In genomic region chr17:4540224-4541040, GRCh38 we compare ENCODE assay signal across 12 cellular contexts. TPM values are rescaled to one million over a fixed set of nuclear protein-coding genes. Genes with fewer than 3 reads are reported as not detected.
A peak's percentile ranks its signal among the peaks of the same experiment; 100 is the strongest.
DNase-seq lines count a peak whose midpoint lies in the region; ATAC-seq, FAIRE-seq and TF ChIP-seq lines count a peak whose summit lies in the region.
"Had no signal": no experiment of that assay in that cellular context is flagged by ENCODE, and none has a peak within 500 bp of the region (broad histone marks: within the 10 kb centered on the region; RNA-seq: fewer than 3 reads in every experiment).

No MANE protein-coding gene starts in this region.

- TF ChIP-seq CTCF in A549 (IDR thresholded peaks at IDR 0.05) (peak; percentile 36), Loucy (conservative IDR thresholded peaks at IDR 0.05; ENCODE audit: low read length) (peak; percentile 44), endodermal cell (conservative IDR thresholded peaks at IDR 0.05) (peak; percentile 65), right lobe of liver (IDR thresholded peaks at IDR 0.05) (peak in 2 of 4 donors; percentile 7 to 25), foreskin fibroblast (IDR thresholded peaks at IDR 0.05; ENCODE audit: low read depth, low read length) (no peak)

- peaks cover 3% of the 10 kb centered on the region for H3K4me1 Mint-ChIP-seq in endodermal cell

- H4K20me1 ChIP-seq in Loucy (ENCODE audit: insufficient read depth, low read length, poor library complexity, severe bottlenecking) = no peaks in the 10 kb centered on the region

- H3F3A ChIP-seq in Loucy (ENCODE audit: low read depth) = no peaks in the 10 kb centered on the region

- POLR2A ChIA-PET in A549 (lab: Yijun Ruan, JAX) = no interaction called here

- no peak overlapping the region for H2AFZ ChIP-seq in Loucy (ENCODE audit: low read length)

- H3K4me3 ChIP-seq in A549 (no peak overlapping the region), Loucy (ENCODE audit: low read length, poor library complexity, severe bottlenecking) (no peak overlapping the region), endodermal cell (ENCODE audit: low read length) (no peak overlapping the region), right lobe of liver (no peak overlapping the region), foreskin fibroblast (ENCODE audit: low read depth in 1 of 2, low read length in 2 of 2) (no peak overlapping the region)

- TF ChIP-seq POLR2A in A549 (IDR thresholded peaks at IDR 0.05; ENCODE audit: low read length) (no peak), right lobe of liver (IDR thresholded peaks at IDR 0.05) (no peak)

- H3K27ac Mint-ChIP-seq in endodermal cell = no peak overlapping the region

- no peak overlapping the region for H3K4me2 ChIP-seq in A549
- no peak overlapping the region for H3K4me2 ChIP-seq in Loucy (ENCODE audit: low read depth, low read length, poor library complexity, severe bottlenecking)

- H3K9me3 ChIP-seq in A549 = no peaks in the 10 kb centered on the region
- no peaks in the 10 kb centered on the region for H3K9me3 ChIP-seq in Loucy (ENCODE audit: insufficient read depth, low read depth, low read length)
- no peaks in the 10 kb centered on the region for H3K9me3 ChIP-seq in endodermal cell (ENCODE audit: control insufficient read depth, low read length)
- H3K9me3 ChIP-seq in right lobe of liver = no peaks in the 10 kb centered on the region
- H3K9me3 ChIP-seq: neutrophil had no signal

- ATAC-seq in A549 = peak in 1 of 2 experiments; percentile 24; a peak in 3 of 6 replicates
- ATAC-seq in right lobe of liver = peak in 3 of 4 donors; percentile 3 to 6 (median 4)
- ATAC-seq in GM18520 (IDR thresholded peaks at IDR 0.05; ENCODE audit: unreplicated experiment) = no peak
- ATAC-seq in HG03520 (IDR thresholded peaks at IDR 0.05; ENCODE audit: unreplicated experiment) = no peak

- H3K9me3 Mint-ChIP-seq in endodermal cell = no peaks in the 10 kb centered on the region

- peaks cover 32% of the 10 kb centered on the region for H3K36me3 Mint-ChIP-seq in endodermal cell (ENCODE audit: low read depth)

- H3K27ac ChIP-seq in A549 = no peak overlapping the region
- no peak overlapping the region for H3K27ac ChIP-seq in endodermal cell (ENCODE audit: low read depth, low read length)
- no peak overlapping the region for H3K27ac ChIP-seq in right lobe of liver
- H3K27ac ChIP-seq: neutrophil had no signal

- H3K4me1 ChIP-seq in A549 = no peaks in the 10 kb centered on the region
- H3K4me1 ChIP-seq in Loucy (ENCODE audit: insufficient read depth, low read length, poor library complexity, severe bottlenecking) = no peaks in the 10 kb centered on the region
- no peaks in the 10 kb centered on the region for H3K4me1 ChIP-seq in endodermal cell (ENCODE audit: control insufficient read depth, insufficient read depth, low read length)
- H3K4me1 ChIP-seq in right lobe of liver = peaks cover 0 to 7% (median 0%) of the 10 kb centered on the region in 4 donors

- CTCF ChIA-PET in A549 (lab: Yijun Ruan, JAX) = interaction anchor here (0.7 to 13.0 kb wide), 10 partner anchors 9 to 120 kb away, joined by 3 to 99 read pairs (median 4); no protein-coding TSS in a partner anchor

- peaks cover 12% of the 10 kb centered on the region; the same call in 1 of the 2 replicates for H3K36me3 ChIP-seq in Loucy (ENCODE audit: insufficient read depth, low read length)
- peaks cover 23% of the 10 kb centered on the region for H3K36me3 ChIP-seq in endodermal cell (ENCODE audit: control insufficient read depth, insufficient read depth, low read length)
- H3K36me3 ChIP-seq in right lobe of liver = peaks cover 0 to 32% (median 6%) of the 10 kb centered on the region in 4 donors

- H3K27me3 ChIP-seq in Loucy (ENCODE audit: insufficient read depth, low read length, poor library complexity, severe bottlenecking) (no peaks in the 10 kb centered on the region), endodermal cell (ENCODE audit: control insufficient read depth, insufficient read depth, low read length, poor library complexity, severe bottlenecking) (no peaks in the 10 kb centered on the region), right lobe of liver (no peaks in the 10 kb centered on the region)
- H3K27me3 ChIP-seq: neutrophil had no signal

- no peak for FAIRE-seq in A549 (lab: Jason Lieb, UNC)
- FAIRE-seq: urothelium cell line had no signal

- no peak overlapping the region for H3K4me3 Mint-ChIP-seq in endodermal cell

- H3K9ac ChIP-seq in Loucy (ENCODE audit: low read depth, low read length, poor library complexity, severe bottlenecking) (no peak overlapping the region), endodermal cell (ENCODE audit: extremely low read depth, low read length, poor library complexity, severe bottlenecking) (no peak overlapping the region)

- no peaks in the 10 kb centered on the region for H3K9me2 ChIP-seq in Loucy (replicated peaks; ENCODE audit: low read depth, low read length)

- H3K79me2 ChIP-seq in Loucy (ENCODE audit: insufficient read depth, low read length) = no peaks in the 10 kb centered on the region

- 0 out of 5 replicates have a peak, but pooled peaks of 1 of the 2 experiments have one; percentile 20 for TF ChIP-seq RAD21 in A549 (conservative IDR thresholded peaks at IDR 0.05 in 1 of 2, IDR thresholded peaks at IDR 0.05 in 1 of 2)

- DNase-seq in A549 (ENCODE audit: low read depth in 1 of 2, low spot score in 1 of 2) = no peak
- DNase-seq in endodermal cell = peak; percentile 84
- DNase-seq in right lobe of liver = peak in 1 of 3 donors; percentile 57
- no peak for DNase-seq in mesenteric fat pad (ENCODE audit: low spot score)
- DNase-seq in foreskin fibroblast = no peak
- DNase-seq: AML-193, cerebellar nuclear complex had no signal

- intact Hi-C loops in right lobe of liver (cut with DNase I) = loop anchor here in 1 of 2 donors (10.0 kb wide), 1 partner anchor 116 kb away; no protein-coding TSS in a partner anchor

- no peak for TF ChIP-seq EP300 in A549 (IDR thresholded peaks at IDR 0.05)

- peaks cover 3% of the 10 kb centered on the region for H3K27me3 Mint-ChIP-seq in endodermal cell (ENCODE audit: insufficient read depth)

- WGBS in A549 (ENCODE audit: missing lambda C conversion rate) = 83% methylated on average over 20 of the region's 27 CpGs
- WGBS in endodermal cell (ENCODE audit: insufficient coverage in 1 of 2, insufficient read length in 1 of 2), 2 experiments = 92% methylated on average over 20 to 27 of the region's 27 CpGs
- WGBS in right lobe of liver (ENCODE audit: insufficient coverage, low coverage, low lambda C conversion rate, missing lambda C conversion rate) = 65% methylated on average over 11 of the region's 27 CpGs

TF ChIP-seq in A549, 52 proteins besides CTCF, POLR2A, EP300 and RAD21:
- no peak for TF ChIP-seq MAX (IDR thresholded peaks at IDR 0.05)
- no peak for TF ChIP-seq ESRRA (IDR thresholded peaks at IDR 0.05; ENCODE audit: borderline replicate concordance, low read length)
- TF ChIP-seq JUN (IDR thresholded peaks at IDR 0.05) = 0 out of 5 replicates have a peak, but pooled peaks of 1 of the 2 experiments have one; percentile 17

RNA-seq across cellular contexts. Expression of gene MYBBP1A, which starts 14.8 kb away (rescaled TPM):
- 39.7 and 42.9 TPM in 2 replicates for polyA plus RNA-seq in A549 (2011; rRNA removed)
- polyA plus RNA-seq in A549 (2012; cell fraction: cytosol; rRNA removed) = 86.5 and 99.2 TPM in 2 replicates
- 314 and 436 TPM in 2 replicates for polyA plus RNA-seq in A549 (2012; cell fraction: nucleus; rRNA removed)
- polyA plus RNA-seq in A549 (2017; fragmentation: RNase III; extraction: RNeasy Plus Mini Kit Qiagen cat#74134 plus additional on column Dnase treatment) = 95.0 to 103 TPM (median 95.1 TPM) in 3 replicates
- 70.5 and 108 TPM in 2 replicates for polyA minus RNA-seq in A549 (2011; rRNA and poly(A)+ RNA removed)
- 10 to 100 TPM; 55.6 to 70.9 TPM for total RNA-seq in endodermal cell
- polyA plus RNA-seq in endodermal cell (2013, experiment 1 of 2) = 31.3 TPM
- 24.9 TPM for polyA plus RNA-seq in endodermal cell (2013, experiment 2 of 2)
- 10 to 100 TPM; 16.3 to 32.0 (median 23.7) TPM for total RNA-seq in right lobe of liver
- total RNA-seq in mesenteric fat pad = 54.0 TPM

RNA-seq across cellular contexts. Expression of gene GGT6, which starts 19.9 kb away (rescaled TPM):
- polyA plus RNA-seq in A549 (2011; rRNA removed) (not detected in 2 replicates), A549 (2017; fragmentation: RNase III; extraction: RNeasy Plus Mini Kit Qiagen cat#74134 plus additional on column Dnase treatment) (not detected in 3 replicates)
- polyA plus RNA-seq in A549 (2012; cell fraction: cytosol; rRNA removed) = 0.01 TPM in 1 of 2 replicates, not detected in the other
- polyA plus RNA-seq in A549 (2012; cell fraction: nucleus; rRNA removed) = not detected in 2 replicates
- not detected in 2 replicates for polyA minus RNA-seq in A549 (2011; rRNA and poly(A)+ RNA removed)
- total RNA-seq in endodermal cell (not detected), right lobe of liver (under 1 TPM; 0.09 to 0.92 (median 0.27) TPM), mesenteric fat pad (not detected)
- not detected for polyA plus RNA-seq in endodermal cell (2013, experiment 1 of 2)
- polyA plus RNA-seq in endodermal cell (2013, experiment 2 of 2) = not detected

RNA-seq across cellular contexts. Expression of gene SPNS2, which starts 41.8 kb away (rescaled TPM):
- polyA plus RNA-seq in A549 (2011; rRNA removed) (0.25 and 0.27 TPM in 2 replicates), A549 (2017; fragmentation: RNase III; extraction: RNeasy Plus Mini Kit Qiagen cat#74134 plus additional on column Dnase treatment) (0.13 to 0.46 TPM (median 0.38 TPM) in 3 replicates)
- polyA plus RNA-seq in A549 (2012; cell fraction: cytosol; rRNA removed) = 0.03 and 0.09 TPM in 2 replicates
- polyA plus RNA-seq in A549 (2012; cell fraction: nucleus; rRNA removed) = 0.05 and 0.11 TPM in 2 replicates
- 0.29 and 1.3 TPM in 2 replicates for polyA minus RNA-seq in A549 (2011; rRNA and poly(A)+ RNA removed)
- total RNA-seq in endodermal cell (under 1 TPM in 1 of 2 donors, not detected in 1; 0.09 TPM), right lobe of liver (10 to 100 TPM in 1 of 6 experiments, 1 to 10 TPM in 5; 3.0 to 12.4 (median 7.3) TPM), mesenteric fat pad (18.6 TPM)
- polyA plus RNA-seq in endodermal cell (2013, experiment 1 of 2) = 3.3 TPM
- polyA plus RNA-seq in endodermal cell (2013, experiment 2 of 2) = 2.2 TPM

RNA-seq across cellular contexts. Expression of gene SMTNL2, which starts 43.9 kb away (rescaled TPM):
- 0.05 and 0.07 TPM in 2 replicates for polyA plus RNA-seq in A549 (2011; rRNA removed)
- polyA plus RNA-seq in A549 (2012; cell fraction: cytosol; rRNA removed) = 0.05 and 0.08 TPM in 2 replicates
- 0.13 and 0.14 TPM in 2 replicates for polyA plus RNA-seq in A549 (2012; cell fraction: nucleus; rRNA removed)
- 0.06 to 0.21 TPM (median 0.10 TPM) in 3 replicates for polyA plus RNA-seq in A549 (2017; fragmentation: RNase III; extraction: RNeasy Plus Mini Kit Qiagen cat#74134 plus additional on column Dnase treatment)
- 0.08 and 0.15 TPM in 2 replicates for polyA minus RNA-seq in A549 (2011; rRNA and poly(A)+ RNA removed)
- total RNA-seq in endodermal cell = under 1 TPM; 0.51 to 0.79 TPM
- 2.5 TPM for polyA plus RNA-seq in endodermal cell (2013, experiment 1 of 2)
- 3.0 TPM for polyA plus RNA-seq in endodermal cell (2013, experiment 2 of 2)
- under 1 TPM in 3 of 6 experiments, not detected in 3; 0.12 to 0.25 (median 0.14) TPM for total RNA-seq in right lobe of liver
- 0.74 TPM for total RNA-seq in mesenteric fat pad

Comparison
In these comparisons a context has a peak if more than half of its experiments do, and no peak if none do; other contexts are left out.
1. ATAC-seq: peak in right lobe of liver (3 of 4); none in GM18520 (single experiment) and HG03520 (single experiment).